ENCODE assay signal across 1 cellular context in genomic region chrX:149527705-149528104, GRCh38.
TF ChIP-seq lines count a peak whose summit lies in the region.

No MANE protein-coding gene starts in this region.

TF ChIP-seq in endothelial cell of umbilical vein, 7 proteins besides CTCF, POLR2A, EP300 and RAD21 (continued from another document):
- TF ChIP-seq EZH2 (IDR thresholded peaks at IDR 0.05; ENCODE audit: borderline replicate concordance, low read depth, low read length, severe bottlenecking) (no peak), JUN (IDR thresholded peaks at IDR 0.05; ENCODE audit: borderline replicate concordance, insufficient read depth, insufficient read length, low read depth) (no peak), MAX (IDR thresholded peaks at IDR 0.05; ENCODE audit: insufficient read depth, insufficient read length) (no peak), GATA2 (IDR thresholded peaks at IDR 0.05; ENCODE audit: insufficient read depth, insufficient read length, low read depth, low read length) (no peak), POLR2AphosphoS5 (IDR thresholded peaks at IDR 0.05; ENCODE audit: insufficient read depth, low read depth, low read length) (no peak)
